Comparison of ENCODE assay signal across 10 cellular contexts in genomic region chr6:135703621-135704020, GRCh38.
DNase-seq lines count a peak whose midpoint lies in the region; ATAC-seq, FAIRE-seq and TF ChIP-seq lines count a peak whose summit lies in the region.
"Had no signal": no experiment of that assay in that cellular context is flagged by ENCODE, and none has a peak within 500 bp of the region (broad histone marks: within the 10 kb centered on the region; RNA-seq: fewer than 3 reads in every experiment).

No MANE protein-coding gene starts in this region.

- no TSS peak for BruUV-seq in K562 (replicated peaks; lab: Mats Ljungman, UMichigan)

- H3K4me1 ChIP-seq in K562 (replicated peaks in 1 of 2; ENCODE audit: control insufficient read depth in 2 of 2, insufficient read depth in 2 of 2, low read length in 2 of 2), result no peaks in the 10 kb centered on the region
- H3K4me1 ChIP-seq in testis, result no peaks in the 10 kb centered on the region
- H3K4me1 ChIP-seq: stomach had no signal

- TF ChIP-seq EP300 in K562 (IDR thresholded peaks at IDR 0.05; ENCODE audit: low read length), result no peak

- ATAC-seq in GM18858 (IDR thresholded peaks at IDR 0.05; ENCODE audit: unreplicated experiment) (peak; percentile 65), GM21526 (IDR thresholded peaks at IDR 0.05; ENCODE audit: low FRiP score, unreplicated experiment) (peak; percentile 81), HG03432 (IDR thresholded peaks at IDR 0.05; ENCODE audit: unreplicated experiment) (peak; percentile 95), K562 (no peak)

- H3K36me3 ChIP-seq in K562 (ENCODE audit: control insufficient read depth, insufficient read depth, low read length) (no peaks in the 10 kb centered on the region), testis (ENCODE audit: low read depth, missing control alignments) (no peaks in the 10 kb centered on the region)
- H3K36me3 ChIP-seq: stomach had no signal

- DNase-seq in K562 (ENCODE audit: extremely low read depth in 1 of 4, low spot score in 3 of 4) (no peak), hepatic stellate cell (ENCODE audit: low spot score) (no peak), activated gamma-delta T cell treated with Interleukin-2 at 50 U/mL for 16 hours (no peak), NCI-H82 (lab: John Stamatoyannopoulos, UW) (no peak), testis (no peak)
- DNase-seq: glutamatergic neuron, stomach had no signal

- H3K79me2 ChIP-seq in K562 (ENCODE audit: control insufficient read depth, insufficient read depth, low read length), result no peaks in the 10 kb centered on the region

- CTCF ChIA-PET in K562 (lab: Yijun Ruan, JAX; ENCODE audit: low intra/inter-chr PET ratio), result no interaction called here

- no peaks in the 10 kb centered on the region for H3K9me3 ChIP-seq in K562 (replicated peaks; ENCODE audit: control insufficient read depth, insufficient read depth, low read depth, low read length)
- H3K9me3 ChIP-seq in testis, result no peaks in the 10 kb centered on the region
- H3K9me3 ChIP-seq: stomach had no signal

- no peak overlapping the region for H3K4me2 ChIP-seq in K562 (ENCODE audit: insufficient read depth, low read length)

- intact Hi-C loops in K562 (cut with micrococcal nuclease) (no loop called here), testis (cut with DNase I; ENCODE audit: low total_unique reads) (no loop called here)

- no peak for TF ChIP-seq CTCF in K562 (IDR thresholded peaks at IDR 0.05 in 2 of 3, conservative IDR thresholded peaks at IDR 0.05 in 1 of 3; ENCODE audit: insufficient read depth in 2 of 3, low read depth in 1 of 3, low read length in 3 of 3)
- TF ChIP-seq CTCF in testis (IDR thresholded peaks at IDR 0.05), result no peak

- 0% methylated on average over 3 of the region's 3 CpGs for WGBS in K562 (ENCODE audit: insufficient coverage, low coverage, missing lambda C conversion rate)
- 88 to 93% methylated on average over 3 of the region's 3 CpGs for WGBS in testis, 2 donors

- no peaks in the 10 kb centered on the region for H3K9me1 ChIP-seq in K562 (ENCODE audit: control insufficient read depth, insufficient read depth, low read length)

- H3K27ac ChIP-seq in K562 (ENCODE audit: extremely low read depth, low read depth, low read length), result no peak overlapping the region
- H3K27ac ChIP-seq in testis, result no peak overlapping the region
- H3K27ac ChIP-seq: stomach had no signal

- 0 out of 5 replicates have a peak, but pooled peaks cover 0 to 3% of the 10 kb centered on the region in 2 experiments for H3K27me3 ChIP-seq in K562 (ENCODE audit: control insufficient read depth in 2 of 2, insufficient read depth in 2 of 2, low read length in 2 of 2)
- H3K27me3 ChIP-seq in testis, result no peaks in the 10 kb centered on the region
- H3K27me3 ChIP-seq: stomach had no signal

- H3K9ac ChIP-seq in K562 (ENCODE audit: insufficient read depth in 1 of 2, low read depth in 2 of 2, low read length in 2 of 2), result no peak overlapping the region

- no peak for TF ChIP-seq POLR2A in K562 (conservative IDR thresholded peaks at IDR 0.05)
- TF ChIP-seq POLR2A in testis (IDR thresholded peaks at IDR 0.05), result no peak

- H3K4me3 ChIP-seq in K562 (no peak overlapping the region), testis (no peak overlapping the region)
- H3K4me3 ChIP-seq: stomach had no signal

- POLR2A ChIA-PET in K562 (lab: Yijun Ruan, JAX), result no interaction called here

- no peak for FAIRE-seq in K562 (lab: Jason Lieb, UNC)

- H2AFZ ChIP-seq in K562 (ENCODE audit: low read depth, low read length), result no peak overlapping the region

- no peaks in the 10 kb centered on the region for H4K20me1 ChIP-seq in K562 (replicated peaks; ENCODE audit: control insufficient read depth, insufficient read depth, low read length)

- in situ Hi-C loops in K562 (cut with MboI), result no loop called here

- no peak for TF ChIP-seq RAD21 in K562 (CRISPR knock-in tag; conservative IDR thresholded peaks at IDR 0.05 in 1 of 2, IDR thresholded peaks at IDR 0.05 in 1 of 2)

TF ChIP-seq in K562, 482 proteins besides CTCF, POLR2A, EP300 and RAD21:
- no peak for TF ChIP-seq SMC3 (conservative IDR thresholded peaks at IDR 0.05; ENCODE audit: insufficient read depth, low read depth, low read length)
- no peak for TF ChIP-seq NFYB (IDR thresholded peaks at IDR 0.05; ENCODE audit: extremely low read depth, insufficient read length)
- TF ChIP-seq ATF3 (IDR thresholded peaks at IDR 0.05), result peak; percentile 29; the same call in 1 of the 2 replicates
- TF ChIP-seq ATF3 (CRISPR knock-in tag; conservative IDR thresholded peaks at IDR 0.05), result no peak
TF ChIP-seq in K562: peak in this region for 1.
